Comparison of ENCODE assay signal across 16 cellular contexts in the genomic region with DNA sequence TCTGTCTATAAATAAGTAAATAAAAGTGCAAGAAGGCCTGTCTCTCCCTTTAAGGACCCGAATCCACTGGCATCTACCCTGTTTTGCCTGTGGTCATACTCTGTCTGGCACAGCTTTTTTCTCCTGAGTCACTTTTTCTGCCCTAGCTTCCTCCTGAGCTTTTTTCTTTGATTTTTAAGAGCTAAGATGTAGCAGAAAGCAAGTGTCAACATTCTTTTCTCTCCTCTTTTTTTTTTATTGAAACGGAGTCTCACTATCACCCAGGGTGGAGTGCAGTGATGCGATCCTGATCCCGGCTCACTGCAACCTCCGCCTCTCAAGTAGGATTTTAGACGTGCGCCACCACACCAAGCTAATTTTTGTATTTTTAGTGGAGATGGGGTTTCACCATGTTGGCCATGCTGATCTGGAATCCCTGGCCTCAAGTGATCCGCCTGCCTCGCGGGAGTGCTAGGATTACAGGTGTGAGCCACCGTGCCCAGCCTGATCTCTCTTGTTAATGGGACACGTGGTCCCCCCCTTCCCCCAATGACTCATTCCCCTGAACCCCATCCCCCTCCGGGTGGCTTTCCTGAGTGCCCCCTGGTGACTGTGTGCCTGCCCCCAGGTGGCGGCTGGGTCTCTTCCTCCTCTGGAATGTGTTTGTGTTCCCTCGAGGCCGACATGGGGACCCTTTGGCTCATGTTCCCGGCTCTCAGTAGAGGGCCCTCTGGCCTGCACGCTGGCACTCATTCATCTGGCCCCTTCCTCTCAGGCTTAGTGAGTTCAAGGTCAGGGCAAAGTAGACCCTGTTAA. TPM values are rescaled to one million over a fixed set of nuclear protein-coding genes. Genes with fewer than 3 reads are reported as not detected.
DNase-seq lines count a peak whose midpoint lies in the region; ATAC-seq and TF ChIP-seq lines count a peak whose summit lies in the region.
"Had no signal": no experiment of that assay in that cellular context is flagged by ENCODE, and none has a peak within 500 bp of the region (broad histone marks: within the 10 kb centered on the region; RNA-seq: fewer than 3 reads in every experiment).

No MANE protein-coding gene starts in this region.

- no peaks in the 10 kb centered on the region for H3K9me3 Mint-ChIP-seq in activated T-helper 17 cell treated with anti-CD3 and anti-CD28 coated beads, Interleukin-2, amount 50 U/mL, for 72 hours
- no peaks in the 10 kb centered on the region for H3K9me3 Mint-ChIP-seq in mesothelial cell of epicardium
- H3K9me3 Mint-ChIP-seq: dendritic cell treated with granulocyte-macrophage colony-stimulating factor and Interleukin-4, amounts not matched to agents 40 ng/mL and 50 ng/mL, for 4 days; neural crest cell had no signal

- H3K4me1 Mint-ChIP-seq in activated T-helper 17 cell treated with anti-CD3 and anti-CD28 coated beads, Interleukin-2, amount 50 U/mL, for 72 hours: no peaks in the 10 kb centered on the region
- peaks cover 20% of the 10 kb centered on the region for H3K4me1 Mint-ChIP-seq in mesothelial cell of epicardium

- ATAC-seq in activated T-helper 17 cell treated with anti-CD3 and anti-CD28 coated beads, Interleukin-2, amount 50 U/mL, for 72 hours (replicated peaks): no peak
- no peak for ATAC-seq in HG02759 (IDR thresholded peaks at IDR 0.05; ENCODE audit: unreplicated experiment)
- ATAC-seq: foreskin keratinocyte, left colon had no signal

- DNase-seq in DMS53 (lab: John Stamatoyannopoulos, UW) (peak; percentile 11), DMS53 treated with DMSO at 0.1 percent for 48 hours (lab: John Stamatoyannopoulos, UW; ENCODE audit: unreplicated experiment) (no peak), mesothelial cell of epicardium (ENCODE audit: low spot score in 2 of 2, unreplicated experiment in 2 of 2) (no peak), SW480 (ENCODE audit: low spot score) (no peak)
- DNase-seq: foreskin keratinocyte, left colon, NCI-H1105 treated with DMSO at 0.1 percent for 48 hours, NCI-H524 treated with DMSO at 0.1 percent for 48 hours, RPMI8226, small intestine, tibial artery had no signal

- no peak for TF ChIP-seq CTCF in mesothelial cell of epicardium (IDR thresholded peaks at IDR 0.05; ENCODE audit: unreplicated experiment)

- H3K27ac Mint-ChIP-seq in activated T-helper 17 cell treated with anti-CD3 and anti-CD28 coated beads, Interleukin-2, amount 50 U/mL, for 72 hours: peak overlapping the region; percentile 81
- H3K27ac Mint-ChIP-seq in mesothelial cell of epicardium: peak overlapping the region; percentile 89
- H3K27ac Mint-ChIP-seq: dendritic cell treated with granulocyte-macrophage colony-stimulating factor and Interleukin-4, amounts not matched to agents 40 ng/mL and 50 ng/mL, for 4 days had no signal

- H3K4me3 Mint-ChIP-seq in activated T-helper 17 cell treated with anti-CD3 and anti-CD28 coated beads, Interleukin-2, amount 50 U/mL, for 72 hours: no peak overlapping the region
- no peak overlapping the region for H3K4me3 Mint-ChIP-seq in mesothelial cell of epicardium
- H3K4me3 Mint-ChIP-seq: dendritic cell treated with granulocyte-macrophage colony-stimulating factor and Interleukin-4, amounts not matched to agents 40 ng/mL and 50 ng/mL, for 4 days; neural crest cell had no signal

- H3K36me3 Mint-ChIP-seq in activated T-helper 17 cell treated with anti-CD3 and anti-CD28 coated beads, Interleukin-2, amount 50 U/mL, for 72 hours (ENCODE audit: low read depth): peaks cover 84% of the 10 kb centered on the region
- H3K36me3 Mint-ChIP-seq in mesothelial cell of epicardium: peaks cover 30% of the 10 kb centered on the region

- H3K27me3 Mint-ChIP-seq in activated T-helper 17 cell treated with anti-CD3 and anti-CD28 coated beads, Interleukin-2, amount 50 U/mL, for 72 hours: no peaks in the 10 kb centered on the region
- no peaks in the 10 kb centered on the region for H3K27me3 Mint-ChIP-seq in mesothelial cell of epicardium (ENCODE audit: low read depth)
- H3K27me3 Mint-ChIP-seq: dendritic cell treated with granulocyte-macrophage colony-stimulating factor and Interleukin-4, amounts not matched to agents 40 ng/mL and 50 ng/mL, for 4 days had no signal

RNA-seq across cellular contexts. Expression of a gene that starts 14.2 kb away (rescaled TPM):
- total RNA-seq in activated T-helper 17 cell treated with anti-CD3 and anti-CD28 coated beads, Interleukin-2, amount 50 U/mL, for 72 hours: not detected
- not detected in 3 replicates for total RNA-seq in mesothelial cell of epicardium
- total RNA-seq: activated CD8-positive, alpha-beta memory T cell treated with anti-CD3 and anti-CD28 coated beads for 36 hours; foreskin keratinocyte; left colon; neural crest cell had no signal

RNA-seq across cellular contexts. Expression of a gene that starts 19.7 kb away (rescaled TPM):
- total RNA-seq in activated T-helper 17 cell treated with anti-CD3 and anti-CD28 coated beads, Interleukin-2, amount 50 U/mL, for 72 hours: 10 to 100 TPM; 14.9 to 15.7 TPM
- 30.1 to 36.4 TPM (median 36.0 TPM) in 3 replicates for total RNA-seq in mesothelial cell of epicardium

RNA-seq across cellular contexts. Expression of a gene that starts 37.6 kb away (rescaled TPM):
- total RNA-seq in activated T-helper 17 cell treated with anti-CD3 and anti-CD28 coated beads, Interleukin-2, amount 50 U/mL, for 72 hours: 10 to 100 TPM; 36.8 to 38.7 TPM
- total RNA-seq in mesothelial cell of epicardium: 49.7 to 52.2 TPM (median 50.6 TPM) in 3 replicates

RNA-seq across cellular contexts. Expression of a gene that starts 37.8 kb away (rescaled TPM):
- total RNA-seq in activated T-helper 17 cell treated with anti-CD3 and anti-CD28 coated beads, Interleukin-2, amount 50 U/mL, for 72 hours: 1 to 10 TPM; 2.0 to 3.0 TPM
- 3.5 to 3.9 TPM (median 3.6 TPM) in 3 replicates for total RNA-seq in mesothelial cell of epicardium
